In the genomic region with DNA sequence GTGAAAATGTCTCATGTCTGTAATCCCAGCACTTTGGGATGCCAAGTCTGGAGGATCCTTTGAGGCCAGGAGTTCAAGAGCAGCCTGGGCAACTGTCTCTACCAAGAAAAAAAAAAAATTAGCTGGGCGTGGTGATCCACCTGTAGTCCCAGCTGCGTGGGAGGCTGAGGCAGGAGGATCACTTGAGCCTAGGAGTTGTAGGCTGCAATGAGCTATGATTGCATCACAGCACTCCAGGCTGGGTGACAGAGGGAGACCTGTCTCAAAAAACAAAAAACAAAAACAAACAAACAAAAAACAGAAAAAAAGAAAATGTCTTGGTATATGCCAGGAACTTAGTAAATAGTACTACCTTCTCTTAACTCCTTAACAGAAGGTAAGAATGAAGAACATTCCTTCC, we compare ENCODE assay signal across 1 cellular context.
TF ChIP-seq lines count a peak whose summit lies in the region.

No MANE protein-coding gene starts in this region.

TF ChIP-seq in HepG2, 621 proteins besides CTCF, POLR2A, EP300 and RAD21 (continued from another document):
- TF ChIP-seq, protein P1, sequence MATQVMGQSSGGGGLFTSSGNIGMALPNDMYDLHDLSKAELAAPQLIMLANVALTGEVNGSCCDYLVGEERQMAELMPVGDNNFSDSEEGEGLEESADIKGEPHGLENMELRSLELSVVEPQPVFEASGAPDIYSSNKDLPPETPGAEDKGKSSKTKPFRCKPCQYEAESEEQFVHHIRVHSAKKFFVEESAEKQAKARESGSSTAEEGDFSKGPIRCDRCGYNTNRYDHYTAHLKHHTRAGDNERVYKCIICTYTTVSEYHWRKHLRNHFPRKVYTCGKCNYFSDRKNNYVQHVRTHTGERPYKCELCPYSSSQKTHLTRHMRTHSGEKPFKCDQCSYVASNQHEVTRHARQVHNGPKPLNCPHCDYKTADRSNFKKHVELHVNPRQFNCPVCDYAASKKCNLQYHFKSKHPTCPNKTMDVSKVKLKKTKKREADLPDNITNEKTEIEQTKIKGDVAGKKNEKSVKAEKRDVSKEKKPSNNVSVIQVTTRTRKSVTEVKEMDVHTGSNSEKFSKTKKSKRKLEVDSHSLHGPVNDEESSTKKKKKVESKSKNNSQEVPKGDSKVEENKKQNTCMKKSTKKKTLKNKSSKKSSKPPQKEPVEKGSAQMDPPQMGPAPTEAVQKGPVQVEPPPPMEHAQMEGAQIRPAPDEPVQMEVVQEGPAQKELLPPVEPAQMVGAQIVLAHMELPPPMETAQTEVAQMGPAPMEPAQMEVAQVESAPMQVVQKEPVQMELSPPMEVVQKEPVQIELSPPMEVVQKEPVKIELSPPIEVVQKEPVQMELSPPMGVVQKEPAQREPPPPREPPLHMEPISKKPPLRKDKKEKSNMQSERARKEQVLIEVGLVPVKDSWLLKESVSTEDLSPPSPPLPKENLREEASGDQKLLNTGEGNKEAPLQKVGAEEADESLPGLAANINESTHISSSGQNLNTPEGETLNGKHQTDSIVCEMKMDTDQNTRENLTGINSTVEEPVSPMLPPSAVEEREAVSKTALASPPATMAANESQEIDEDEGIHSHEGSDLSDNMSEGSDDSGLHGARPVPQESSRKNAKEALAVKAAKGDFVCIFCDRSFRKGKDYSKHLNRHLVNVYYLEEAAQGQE (IDR thresholded peaks at IDR 0.05; ENCODE audit: borderline replicate concordance in 1 of 2, low read depth in 1 of 2, low read length in 2 of 2), result no peak
- TF ChIP-seq, protein P2, sequence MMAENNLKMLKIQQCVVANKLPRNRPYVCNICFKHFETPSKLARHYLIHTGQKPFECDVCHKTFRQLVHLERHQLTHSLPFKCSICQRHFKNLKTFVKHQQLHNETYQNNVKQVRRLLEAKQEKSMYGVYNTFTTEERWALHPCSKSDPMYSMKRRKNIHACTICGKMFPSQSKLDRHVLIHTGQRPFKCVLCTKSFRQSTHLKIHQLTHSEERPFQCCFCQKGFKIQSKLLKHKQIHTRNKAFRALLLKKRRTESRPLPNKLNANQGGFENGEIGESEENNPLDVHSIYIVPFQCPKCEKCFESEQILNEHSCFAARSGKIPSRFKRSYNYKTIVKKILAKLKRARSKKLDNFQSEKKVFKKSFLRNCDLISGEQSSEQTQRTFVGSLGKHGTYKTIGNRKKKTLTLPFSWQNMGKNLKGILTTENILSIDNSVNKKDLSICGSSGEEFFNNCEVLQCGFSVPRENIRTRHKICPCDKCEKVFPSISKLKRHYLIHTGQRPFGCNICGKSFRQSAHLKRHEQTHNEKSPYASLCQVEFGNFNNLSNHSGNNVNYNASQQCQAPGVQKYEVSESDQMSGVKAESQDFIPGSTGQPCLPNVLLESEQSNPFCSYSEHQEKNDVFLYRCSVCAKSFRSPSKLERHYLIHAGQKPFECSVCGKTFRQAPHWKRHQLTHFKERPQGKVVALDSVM (CRISPR knock-in tag; IDR thresholded peaks at IDR 0.05), result peak; percentile 69; the same call in 1 of the 2 replicates
- 0 out of 2 replicates have a peak, but pooled peaks have one; percentile 40 for TF ChIP-seq CEBPG (CRISPR knock-in tag; IDR thresholded peaks at IDR 0.05)
TF ChIP-seq in HepG2: peak in this region for 3.
